Comparison of ENCODE assay signal across 9 cellular contexts in the genomic region with DNA sequence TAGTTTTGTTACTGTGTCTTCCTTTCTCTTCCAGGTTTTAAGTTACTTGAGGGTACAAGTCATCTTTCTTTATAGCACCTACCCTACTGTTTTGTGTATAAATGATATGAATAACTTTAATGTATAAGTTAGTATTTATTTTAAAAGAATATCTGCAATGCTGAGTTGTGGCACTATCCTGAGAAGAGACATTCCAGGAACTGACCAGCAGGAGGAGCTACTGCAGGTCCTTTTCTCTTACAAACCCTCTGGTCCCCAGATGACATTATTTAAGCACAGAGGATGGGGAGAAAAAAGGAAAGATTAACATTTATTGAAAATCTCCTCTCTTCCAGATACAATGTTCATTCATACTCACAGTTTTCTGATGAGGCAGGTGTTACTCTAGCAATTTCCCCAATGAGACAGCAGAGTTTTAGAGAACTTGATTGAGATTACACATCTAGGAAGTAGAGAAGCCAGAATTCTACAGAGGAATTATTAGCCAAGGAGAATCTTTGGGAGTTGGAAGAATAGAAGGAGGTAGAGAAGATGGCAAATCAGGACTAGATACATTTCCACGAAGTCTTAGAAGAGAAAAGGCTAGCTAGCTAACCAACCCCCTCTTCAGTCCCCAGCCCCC.
A peak's percentile ranks its signal among the peaks of the same experiment; 100 is the strongest.
DNase-seq lines count a peak whose midpoint lies in the region; ATAC-seq and TF ChIP-seq lines count a peak whose summit lies in the region.
"Had no signal": no experiment of that assay in that cellular context is flagged by ENCODE, and none has a peak within 500 bp of the region (broad histone marks: within the 10 kb centered on the region; RNA-seq: fewer than 3 reads in every experiment).

No MANE protein-coding gene starts in this region.

- dilution Hi-C loops in IMR-90 (cut with HindIII; ENCODE audit: low sequenced_read_pairs, unreplicated experiment), result no loop called here

- no peak overlapping the region for H3K4me3 ChIP-seq in IMR-90 (ENCODE audit: insufficient read depth, low read depth, low read length)
- H3K4me3 ChIP-seq in body of pancreas, result no peak overlapping the region

- DNase-seq in COLO829 (ENCODE audit: low spot score) (peak; percentile 51), IMR-90 (no peak), body of pancreas (peak; percentile 12 to 42 (median 20)), midbrain (lab: John Stamatoyannopoulos, UW) (peak; percentile 62)
- DNase-seq in natural killer cell treated with Interleukin-12 subunit alpha and Interleukin-12 subunit beta and Interleukin-15 and Interleukin-18, amount 100 ng/mL, for 72 hours (ENCODE audit: low spot score), result no peak
- no peak for DNase-seq in activated CD4-positive, alpha-beta memory T cell treated with anti-CD3 and anti-CD28 coated beads for 36 hours

- in situ Hi-C loops in IMR-90 (cut with MboI; ENCODE audit: low sequenced_read_pairs), result no loop called here

- H3K36me3 ChIP-seq in IMR-90 (ENCODE audit: control insufficient read depth, insufficient read depth, low read length), result no peaks in the 10 kb centered on the region
- H3K36me3 ChIP-seq in body of pancreas (replicated peaks in 1 of 2; ENCODE audit: insufficient read depth in 1 of 2, low read depth in 2 of 2), result no peaks in the 10 kb centered on the region

- no peaks in the 10 kb centered on the region for H3K9me1 ChIP-seq in IMR-90 (ENCODE audit: insufficient read depth, low read length)

- H4K91ac ChIP-seq in IMR-90 (ENCODE audit: insufficient read depth, low read depth, low read length), result no peak overlapping the region

- H3K4me2 ChIP-seq in IMR-90 (ENCODE audit: low read depth, low read length), result no peak overlapping the region

- H3K79me1 ChIP-seq in IMR-90 (ENCODE audit: low read depth in 1 of 2, low read length in 2 of 2), result no peaks in the 10 kb centered on the region

- H3K9ac ChIP-seq in IMR-90 (ENCODE audit: low read depth, low read length), result no peak overlapping the region

- TF ChIP-seq CTCF in IMR-90 (conservative IDR thresholded peaks at IDR 0.05; ENCODE audit: low read depth, low read length) (peak; percentile 51), body of pancreas (IDR thresholded peaks at IDR 0.05) (peak in 6 of 7 experiments; percentile 48 to 59 (median 52))

- intact Hi-C loops in IMR-90 (cut with micrococcal nuclease) (loop anchor here (5.0 kb wide), 1 partner anchor 512 kb away; no protein-coding TSS in a partner anchor), body of pancreas (cut with DNase I) (loop anchor here (10.0 kb wide), 1 partner anchor 514 kb away; no protein-coding TSS in a partner anchor)
- intact Hi-C loops in activated CD4-positive, alpha-beta memory T cell treated with anti-CD3 and anti-CD28 coated beads for 36 hours (cut with micrococcal nuclease), result no loop called here

- H3K9me3 ChIP-seq in IMR-90 (ENCODE audit: control insufficient read depth, insufficient read depth, low read length) (peaks cover 4% of the 10 kb centered on the region; the same call in 1 of the 2 replicates), body of pancreas (no peaks in the 10 kb centered on the region)

- no peak overlapping the region for H3K14ac ChIP-seq in IMR-90 (replicated peaks; ENCODE audit: low read depth, low read length)

- no peaks in the 10 kb centered on the region for H4K20me1 ChIP-seq in IMR-90 (ENCODE audit: insufficient read depth, low read length)

- no peaks in the 10 kb centered on the region for H3K36me3 Mint-ChIP-seq in natural killer cell treated with Interleukin-12 subunit alpha and Interleukin-12 subunit beta and Interleukin-15 and Interleukin-18, amount 100 ng/mL, for 72 hours
- no peaks in the 10 kb centered on the region for H3K36me3 Mint-ChIP-seq in activated CD4-positive, alpha-beta memory T cell treated with anti-CD3 and anti-CD28 coated beads for 36 hours
- H3K36me3 Mint-ChIP-seq: IgD-negative memory B cell had no signal

- no peak overlapping the region for H4K5ac ChIP-seq in IMR-90 (ENCODE audit: low read depth, low read length)

- H3K4me3 Mint-ChIP-seq in natural killer cell treated with Interleukin-12 subunit alpha and Interleukin-12 subunit beta and Interleukin-15 and Interleukin-18, amount 100 ng/mL, for 72 hours, result no peak overlapping the region
- no peak overlapping the region for H3K4me3 Mint-ChIP-seq in activated CD4-positive, alpha-beta memory T cell treated with anti-CD3 and anti-CD28 coated beads for 36 hours
- H3K4me3 Mint-ChIP-seq: IgD-negative memory B cell had no signal

- peaks cover 4% of the 10 kb centered on the region for H3K9me3 Mint-ChIP-seq in natural killer cell treated with Interleukin-12 subunit alpha and Interleukin-12 subunit beta and Interleukin-15 and Interleukin-18, amount 100 ng/mL, for 72 hours
- no peaks in the 10 kb centered on the region for H3K9me3 Mint-ChIP-seq in activated CD4-positive, alpha-beta memory T cell treated with anti-CD3 and anti-CD28 coated beads for 36 hours

- H3K27me3 ChIP-seq in IMR-90 (ENCODE audit: control insufficient read depth, insufficient read depth, low read length) (no peaks in the 10 kb centered on the region), body of pancreas (no peaks in the 10 kb centered on the region)

- no peaks in the 10 kb centered on the region for H3K4me1 Mint-ChIP-seq in natural killer cell treated with Interleukin-12 subunit alpha and Interleukin-12 subunit beta and Interleukin-15 and Interleukin-18, amount 100 ng/mL, for 72 hours (ENCODE audit: low read depth in 2 of 2)
- no peaks in the 10 kb centered on the region for H3K4me1 Mint-ChIP-seq in activated CD4-positive, alpha-beta memory T cell treated with anti-CD3 and anti-CD28 coated beads for 36 hours (ENCODE audit: low read depth)
- H3K4me1 Mint-ChIP-seq: IgD-negative memory B cell had no signal

- no peak overlapping the region for H3K27ac Mint-ChIP-seq in natural killer cell treated with Interleukin-12 subunit alpha and Interleukin-12 subunit beta and Interleukin-15 and Interleukin-18, amount 100 ng/mL, for 72 hours
- H3K27ac Mint-ChIP-seq in activated CD4-positive, alpha-beta memory T cell treated with anti-CD3 and anti-CD28 coated beads for 36 hours, result no peak overlapping the region
- H3K27ac Mint-ChIP-seq: IgD-negative memory B cell had no signal

- no TSS peak for BruUV-seq in IMR-90 (replicated peaks; lab: Mats Ljungman, UMichigan)

- no peak overlapping the region for H3K18ac ChIP-seq in IMR-90 (ENCODE audit: low read depth, low read length)

- H2AK5ac ChIP-seq in IMR-90 (ENCODE audit: low read depth, low read length), result no peak overlapping the region

- no peak overlapping the region for H2BK5ac ChIP-seq in IMR-90 (ENCODE audit: low read depth, low read length, poor library complexity, severe bottlenecking)

- TF ChIP-seq POLR2A in IMR-90 (IDR thresholded peaks at IDR 0.05; ENCODE audit: low read depth, low read length) (no peak), body of pancreas (IDR thresholded peaks at IDR 0.05) (no peak)

- H3K23ac ChIP-seq in IMR-90 (ENCODE audit: low read depth, low read length), result no peak overlapping the region

- POLR2A ChIA-PET in IMR-90 (lab: Charles Lee; ENCODE audit: unreplicated experiment), result no interaction called here
- POLR2A ChIA-PET in activated CD4-positive, alpha-beta memory T cell treated with anti-CD3 and anti-CD28 coated beads for 36 hours (lab: Charles Lee), result no interaction called here

- CTCF ChIA-PET in IMR-90 (lab: Yijun Ruan, JAX), result no interaction called here
- CTCF ChIA-PET in activated CD4-positive, alpha-beta memory T cell treated with anti-CD3 and anti-CD28 coated beads for 36 hours (lab: Charles Lee), result interaction anchor here (0.7 kb wide), 1 partner anchor 513 kb away, joined by 4 read pairs; no protein-coding TSS in a partner anchor

- no peak overlapping the region for H3K4ac ChIP-seq in IMR-90 (ENCODE audit: low read depth, low read length)

- H3K56ac ChIP-seq in IMR-90 (ENCODE audit: extremely low read depth, insufficient read depth, low read length), result no peak overlapping the region

- H3K27ac ChIP-seq in IMR-90 (ENCODE audit: insufficient read depth, low read length) (no peak overlapping the region), body of pancreas (no peak overlapping the region)

- peak; percentile 87 for ATAC-seq in GM18867 (IDR thresholded peaks at IDR 0.05; ENCODE audit: unreplicated experiment)
- no peak for ATAC-seq in IMR-90 (ENCODE audit: low read depth)
- no peak for ATAC-seq in body of pancreas
- no peak for ATAC-seq in HG02571 (IDR thresholded peaks at IDR 0.05; ENCODE audit: unreplicated experiment)
- no peak for ATAC-seq in natural killer cell treated with Interleukin-12 subunit alpha and Interleukin-12 subunit beta and Interleukin-15 and Interleukin-18, amount 100 ng/mL, for 72 hours

- H3K27me3 Mint-ChIP-seq in natural killer cell treated with Interleukin-12 subunit alpha and Interleukin-12 subunit beta and Interleukin-15 and Interleukin-18, amount 100 ng/mL, for 72 hours, result no peaks in the 10 kb centered on the region
- no peaks in the 10 kb centered on the region for H3K27me3 Mint-ChIP-seq in activated CD4-positive, alpha-beta memory T cell treated with anti-CD3 and anti-CD28 coated beads for 36 hours
- H3K27me3 Mint-ChIP-seq: IgD-negative memory B cell had no signal

- H4K8ac ChIP-seq in IMR-90 (ENCODE audit: low read depth in 2 of 2, low read length in 2 of 2), result no peak overlapping the region

- H3K4me1 ChIP-seq in IMR-90 (ENCODE audit: control insufficient read depth, insufficient read depth, low read length), result no peaks in the 10 kb centered on the region
- no peaks in the 10 kb centered on the region for H3K4me1 ChIP-seq in body of pancreas

- no peak overlapping the region for H2BK120ac ChIP-seq in IMR-90 (ENCODE audit: low read depth, low read length)

- H2BK15ac ChIP-seq in IMR-90 (ENCODE audit: low read depth, low read length), result no peak overlapping the region

- H2BK20ac ChIP-seq in IMR-90 (ENCODE audit: low read depth, low read length), result no peak overlapping the region

- no peak overlapping the region for H2AK9ac ChIP-seq in IMR-90 (replicated peaks; ENCODE audit: low read depth, low read length, poor library complexity)

- TF ChIP-seq RAD21 in IMR-90 (IDR thresholded peaks at IDR 0.05; ENCODE audit: low read length), result 0 out of 2 replicates have a peak, but pooled peaks have one; percentile 18

- no CpG with 5 or more reads among the region's 1 CpG for WGBS in IMR-90 (ENCODE audit: extremely low coverage in 2 of 2, insufficient read length in 1 of 2), 2 experiments
- 10 to 22% methylated on average over 1 of the region's 1 CpG for WGBS in body of pancreas, 2 donors

- H2AFZ ChIP-seq in IMR-90 (replicated peaks; ENCODE audit: low read length, poor library complexity), result no peak overlapping the region

TF ChIP-seq in IMR-90, 13 proteins besides CTCF, POLR2A, EP300 and RAD21:
- peak; percentile 42 for TF ChIP-seq SMC3 (IDR thresholded peaks at IDR 0.05; ENCODE audit: low read depth, low read length)
- no peak for TF ChIP-seq RCOR1 (IDR thresholded peaks at IDR 0.05; ENCODE audit: insufficient replicate concordance, low read length)

Comparison
In these comparisons a context has a peak if more than half of its experiments do, and no peak if none do; other contexts are left out.
1. DNase-seq: peak in COLO829 (single experiment), body of pancreas (4 of 4) and midbrain (single experiment); none in IMR-90 (single experiment), natural killer cell treated with Interleukin-12 subunit alpha and Interleukin-12 subunit beta and Interleukin-15 and Interleukin-18, amount 100 ng/mL, for 72 hours (single experiment) and activated CD4-positive, alpha-beta memory T cell treated with anti-CD3 and anti-CD28 coated beads for 36 hours (single experiment).